Comparison of ENCODE assay signal across 8 cellular contexts in genomic region chr4:87219648-87220093, GRCh38. TPM values are rescaled to one million over a fixed set of nuclear protein-coding genes. Genes with fewer than 3 reads are reported as not detected.
DNase-seq lines count a peak whose midpoint lies in the region; ATAC-seq and TF ChIP-seq lines count a peak whose summit lies in the region.

No MANE protein-coding gene starts in this region.

- peak overlapping the region in 1 of 2 experiments; percentile 85; a peak in 2 of 4 replicates for H4K8ac ChIP-seq in IMR-90 (ENCODE audit: low read depth in 2 of 2, low read length in 2 of 2)

- BruUV-seq in IMR-90 (replicated peaks; lab: Mats Ljungman, UMichigan) = no TSS peak

- H3K9me1 ChIP-seq in IMR-90 (ENCODE audit: insufficient read depth, low read length) = no peaks in the 10 kb centered on the region

- H3K4me2 ChIP-seq in IMR-90 (ENCODE audit: low read depth, low read length) = peak overlapping the region; percentile 82

- no peaks in the 10 kb centered on the region for H3K27me3 Mint-ChIP-seq in WTC11 (ENCODE audit: low read depth)
- H3K27me3 Mint-ChIP-seq in dendritic cell treated with granulocyte-macrophage colony-stimulating factor and Interleukin-4, amounts not matched to agents 40 ng/mL and 50 ng/mL, for 4 days = no peaks in the 10 kb centered on the region

- H3K27ac ChIP-seq in IMR-90 (ENCODE audit: insufficient read depth, low read length) = peak overlapping the region; percentile 90

- peak overlapping the region; percentile 89 for H2AK9ac ChIP-seq in IMR-90 (replicated peaks; ENCODE audit: low read depth, low read length, poor library complexity)

- H3K4me1 ChIP-seq in IMR-90 (ENCODE audit: control insufficient read depth, insufficient read depth, low read length) = no peaks in the 10 kb centered on the region

- H3K36me3 Mint-ChIP-seq in WTC11 = no peaks in the 10 kb centered on the region
- H3K36me3 Mint-ChIP-seq in dendritic cell treated with granulocyte-macrophage colony-stimulating factor and Interleukin-4, amounts not matched to agents 40 ng/mL and 50 ng/mL, for 4 days (ENCODE audit: low read depth) = peaks cover 8% of the 10 kb centered on the region

- H4K91ac ChIP-seq in IMR-90 (ENCODE audit: insufficient read depth, low read depth, low read length) = no peak overlapping the region; the same call in 1 of the 2 replicates

- TF ChIP-seq POLR2A in IMR-90 (IDR thresholded peaks at IDR 0.05; ENCODE audit: low read depth, low read length) = no peak

- dilution Hi-C loops in IMR-90 (cut with HindIII; ENCODE audit: low sequenced_read_pairs, unreplicated experiment) = no loop called here

- peak overlapping the region; percentile 91 for H3K56ac ChIP-seq in IMR-90 (ENCODE audit: extremely low read depth, insufficient read depth, low read length)

- peaks cover 7% of the 10 kb centered on the region for H3K4me1 Mint-ChIP-seq in WTC11
- H3K4me1 Mint-ChIP-seq in dendritic cell treated with granulocyte-macrophage colony-stimulating factor and Interleukin-4, amounts not matched to agents 40 ng/mL and 50 ng/mL, for 4 days (ENCODE audit: low read depth) = peaks cover 16% of the 10 kb centered on the region

- TF ChIP-seq CTCF in IMR-90 (conservative IDR thresholded peaks at IDR 0.05; ENCODE audit: low read depth, low read length) (peak; percentile 29; the same call in 1 of the 2 replicates), WTC11 (IDR thresholded peaks at IDR 0.05) (no peak)

- ATAC-seq in GM21528 (IDR thresholded peaks at IDR 0.05; ENCODE audit: low FRiP score, unreplicated experiment) (peak; percentile 46), IMR-90 (ENCODE audit: low read depth) (peak; percentile 39), WTC11 (peak; percentile 8)

- peak overlapping the region; percentile 90 for H3K4me3 Mint-ChIP-seq in WTC11
- peak overlapping the region; percentile 95 for H3K4me3 Mint-ChIP-seq in dendritic cell treated with granulocyte-macrophage colony-stimulating factor and Interleukin-4, amounts not matched to agents 40 ng/mL and 50 ng/mL, for 4 days

- H3K9me3 Mint-ChIP-seq in WTC11 = no peaks in the 10 kb centered on the region
- H3K9me3 Mint-ChIP-seq in dendritic cell treated with granulocyte-macrophage colony-stimulating factor and Interleukin-4, amounts not matched to agents 40 ng/mL and 50 ng/mL, for 4 days = no peaks in the 10 kb centered on the region

- H3K27ac Mint-ChIP-seq in WTC11 = peak overlapping the region; percentile 87
- H3K27ac Mint-ChIP-seq in dendritic cell treated with granulocyte-macrophage colony-stimulating factor and Interleukin-4, amounts not matched to agents 40 ng/mL and 50 ng/mL, for 4 days = peak overlapping the region; percentile 97

- H3K23ac ChIP-seq in IMR-90 (ENCODE audit: low read depth, low read length) = peak overlapping the region; percentile 99

- no peaks in the 10 kb centered on the region for H3K36me3 ChIP-seq in IMR-90 (ENCODE audit: control insufficient read depth, insufficient read depth, low read length)

- H3K27me3 ChIP-seq in IMR-90 (ENCODE audit: control insufficient read depth, insufficient read depth, low read length) = no peaks in the 10 kb centered on the region

- intact Hi-C loops in IMR-90 (cut with micrococcal nuclease) = loop anchor here (5.0 kb wide), 2 partner anchors 67 to 297 kb away; no protein-coding TSS in a partner anchor
- intact Hi-C loops in dendritic cell treated with granulocyte-macrophage colony-stimulating factor and Interleukin-4, amounts not matched to agents 40 ng/mL and 50 ng/mL, for 4 days (cut with micrococcal nuclease) = loop anchor here (1.0 to 10.0 kb wide), 3 partner anchors 10 to 175 kb away; partner anchors contain the start of gene HSD17B11

- peak overlapping the region; percentile 98 for H2AFZ ChIP-seq in IMR-90 (replicated peaks; ENCODE audit: low read length, poor library complexity)

- peaks cover 13 to 25% of the 10 kb centered on the region in 2 experiments for H3K79me1 ChIP-seq in IMR-90 (ENCODE audit: low read depth in 1 of 2, low read length in 2 of 2)

- TF ChIP-seq RAD21 in IMR-90 (IDR thresholded peaks at IDR 0.05; ENCODE audit: low read length) = no peak

- no peak overlapping the region for H2AK5ac ChIP-seq in IMR-90 (ENCODE audit: low read depth, low read length)

- POLR2A ChIA-PET in IMR-90 (lab: Charles Lee; ENCODE audit: unreplicated experiment) (no interaction called here), WTC11 (lab: Charles Lee) (interaction anchor here (1.0 to 1.1 kb wide), 2 partner anchors 10 to 285 kb away, joined by 3 read pairs; partner anchors contain the start of gene AFF1)

- H4K5ac ChIP-seq in IMR-90 (ENCODE audit: low read depth, low read length) = no peak overlapping the region

- peak overlapping the region; percentile 96 for H3K14ac ChIP-seq in IMR-90 (replicated peaks; ENCODE audit: low read depth, low read length)

- peak overlapping the region; percentile 95; the same call in 1 of the 2 replicates for H3K4ac ChIP-seq in IMR-90 (ENCODE audit: low read depth, low read length)

- in situ Hi-C loops in G401 (cut with HindIII; ENCODE audit: low sequenced_read_pairs) = no loop called here
- in situ Hi-C loops in IMR-90 (cut with MboI; ENCODE audit: low sequenced_read_pairs) = no loop called here

- H2BK120ac ChIP-seq in IMR-90 (ENCODE audit: low read depth, low read length) = peak overlapping the region; percentile 90

- no peaks in the 10 kb centered on the region for H3K9me3 ChIP-seq in IMR-90 (ENCODE audit: control insufficient read depth, insufficient read depth, low read length)

- H3K9ac ChIP-seq in IMR-90 (ENCODE audit: low read depth, low read length) = peak overlapping the region; percentile 95

- peak overlapping the region; percentile 75 for H2BK5ac ChIP-seq in IMR-90 (ENCODE audit: low read depth, low read length, poor library complexity, severe bottlenecking)

- DNase-seq in G401 (ENCODE audit: low spot score) = peak; percentile 61
- peak; percentile 33 for DNase-seq in IMR-90
- peak; percentile 40 for DNase-seq in WTC11 (ENCODE audit: low spot score)
- DNase-seq in medulla oblongata (ENCODE audit: extremely low spot score) = peak; percentile 37
- peak; percentile 26 for DNase-seq in stimulated activated CD8-positive, alpha-beta memory T cell treated with anti-CD3 and anti-CD28 coated beads, Interleukin-15, amount 100 ng/mL, for 24 hours (ENCODE audit: low read depth)
- no peak for DNase-seq in retina

- no peaks in the 10 kb centered on the region for H4K20me1 ChIP-seq in IMR-90 (ENCODE audit: insufficient read depth, low read length)

- CTCF ChIA-PET in IMR-90 (lab: Yijun Ruan, JAX) (interaction anchor here (0.6 to 1.7 kb wide), 6 partner anchors 13 to 83 kb away, joined by 3 to 6 read pairs (median 4); no protein-coding TSS in a partner anchor), WTC11 (lab: Charles Lee) (interaction anchor here (0.6 to 2.8 kb wide), 10 partner anchors 9 to 834 kb away, joined by 3 to 16 read pairs (median 3); no protein-coding TSS in a partner anchor)

- no peak overlapping the region for H3K18ac ChIP-seq in IMR-90 (ENCODE audit: low read depth, low read length)

- H3K4me3 ChIP-seq in IMR-90 (ENCODE audit: insufficient read depth, low read depth, low read length) = peak overlapping the region; percentile 69

- WGBS in IMR-90 (ENCODE audit: extremely low coverage in 2 of 2, insufficient read length in 1 of 2), 2 experiments = 1% methylated on average over 14 of the region's 40 CpGs; no CpG with 5 or more reads in 1 of the 2 experiments

- H2BK20ac ChIP-seq in IMR-90 (ENCODE audit: low read depth, low read length) = no peak overlapping the region

- H2BK15ac ChIP-seq in IMR-90 (ENCODE audit: low read depth, low read length) = no peak overlapping the region

TF ChIP-seq in IMR-90, 13 proteins besides CTCF, POLR2A, EP300 and RAD21:
- TF ChIP-seq MAZ (IDR thresholded peaks at IDR 0.05; ENCODE audit: borderline replicate concordance, low read depth, low read length) = no peak
- no peak; the same call in 1 of the 2 replicates for TF ChIP-seq MXI1 (IDR thresholded peaks at IDR 0.05; ENCODE audit: borderline replicate concordance, low read depth, low read length)

TF ChIP-seq in WTC11, 78 proteins besides CTCF, POLR2A, EP300 and RAD21 (continues in another document):
- no peak for TF ChIP-seq ZNF423 (CRISPR knock-in tag; IDR thresholded peaks at IDR 0.05)
- TF ChIP-seq NFYB (CRISPR knock-in tag; conservative IDR thresholded peaks at IDR 0.05; ENCODE audit: low read depth) = no peak
- TF ChIP-seq CREM (CRISPR knock-in tag; IDR thresholded peaks at IDR 0.05) = 0 out of 2 replicates have a peak, but pooled peaks have one; percentile 67
- no peak for TF ChIP-seq ARID4B (CRISPR knock-in tag; IDR thresholded peaks at IDR 0.05; ENCODE audit: borderline replicate concordance)

RNA-seq across cellular contexts. Expression of gene KLHL8, which starts 0.7 kb away (rescaled TPM):
- total RNA-seq in G401 (2014; rRNA removed; shearing (Covaris generic)) = 8.3 and 13.4 TPM in 2 replicates
- total RNA-seq in IMR-90 (2012; rRNA removed) (9.5 and 18.6 TPM in 2 replicates), WTC11 (2021) (6.5 to 7.3 TPM (median 6.8 TPM) in 3 replicates)
- 2.3 and 3.1 TPM in 2 replicates for polyA plus RNA-seq in IMR-90 (2012; rRNA removed)
- 0.44 and 1.4 TPM in 2 replicates for polyA plus RNA-seq in IMR-90 (2012; cell fraction: cytosol; rRNA removed)
- polyA plus RNA-seq in IMR-90 (2012; cell fraction: nucleus; rRNA removed; ENCODE audit: low replicate concordance) = 0.53 and 1.6 TPM in 2 replicates
